8 cellular contexts compared by ENCODE assay signal in genomic region chr1:159067699-159068621, GRCh38. TPM values are rescaled to one million over a fixed set of nuclear protein-coding genes. Genes with fewer than 3 reads are reported as not detected.
DNase-seq lines count a peak whose midpoint lies in the region; ATAC-seq and TF ChIP-seq lines count a peak whose summit lies in the region.

No MANE protein-coding gene starts in this region.

- peak; percentile 87 for ATAC-seq in GM19328 (IDR thresholded peaks at IDR 0.05; ENCODE audit: unreplicated experiment)
- peak; percentile 75 for ATAC-seq in HG03280 (IDR thresholded peaks at IDR 0.05; ENCODE audit: unreplicated experiment)
- peak; percentile 79 for ATAC-seq in activated B cell treated with CpG ODN at 0.5 μM for 24 hours (ENCODE audit: low read depth)
- peak; percentile 55 to 65 for ATAC-seq in natural killer cell treated with Interleukin-12 subunit alpha and Interleukin-12 subunit beta and Interleukin-15 and Interleukin-18, amount 100 ng/mL, for 72 hours

- H3K9me3 Mint-ChIP-seq in activated B cell treated with CpG ODN at 0.5 μM for 24 hours, result no peaks in the 10 kb centered on the region
- H3K9me3 Mint-ChIP-seq in natural killer cell treated with Interleukin-12 subunit alpha and Interleukin-12 subunit beta and Interleukin-15 and Interleukin-18, amount 100 ng/mL, for 72 hours, result no peaks in the 10 kb centered on the region

- H3K36me3 Mint-ChIP-seq in activated B cell treated with CpG ODN at 0.5 μM for 24 hours (ENCODE audit: low read depth), result peaks cover 54% of the 10 kb centered on the region
- no peaks in the 10 kb centered on the region for H3K36me3 Mint-ChIP-seq in natural killer cell treated with Interleukin-12 subunit alpha and Interleukin-12 subunit beta and Interleukin-15 and Interleukin-18, amount 100 ng/mL, for 72 hours

- CTCF ChIA-PET in activated B cell treated with CpG ODN at 0.5 μM for 24 hours (lab: Charles Lee), result interaction anchor here (1.2 to 6.8 kb wide), 7 partner anchors 9 to 943 kb away, joined by 4 to 124 read pairs (median 5); partner anchors contain the start of genes AIM2 and IFI16

- intact Hi-C loops in activated B cell treated with CpG ODN at 0.5 μM for 24 hours (cut with micrococcal nuclease), result loop anchor here (1.0 to 5.0 kb wide), 9 partner anchors 9 to 889 kb away; no protein-coding TSS in a partner anchor

- peak overlapping the region; percentile 98 for H3K27ac Mint-ChIP-seq in activated B cell treated with CpG ODN at 0.5 μM for 24 hours
- H3K27ac Mint-ChIP-seq in natural killer cell treated with Interleukin-12 subunit alpha and Interleukin-12 subunit beta and Interleukin-15 and Interleukin-18, amount 100 ng/mL, for 72 hours, result peak overlapping the region; percentile 86 to 92

- POLR2A ChIA-PET in activated B cell treated with CpG ODN at 0.5 μM for 24 hours (lab: Charles Lee), result interaction anchor here (0.5 to 3.8 kb wide), 17 partner anchors 9 to 905 kb away, joined by 3 to 92 read pairs (median 6); partner anchors contain the start of genes AIM2, IFI16 and TAGLN2

- TF ChIP-seq CTCF in activated B cell treated with CpG ODN at 0.5 μM for 24 hours (IDR thresholded peaks at IDR 0.05), result no peak

- DNase-seq in CD1c-positive myeloid dendritic cell (ENCODE audit: extremely low spot score) (peak; percentile 85), activated B cell treated with CpG ODN at 0.5 μM for 24 hours (peak; percentile 40), A172 (ENCODE audit: low spot score) (no peak), DMS79 (lab: John Stamatoyannopoulos, UW) (no peak), nucleus accumbens (lab: John Stamatoyannopoulos, UW) (no peak)
- no peak for DNase-seq in natural killer cell treated with Interleukin-12 subunit alpha and Interleukin-12 subunit beta and Interleukin-15 and Interleukin-18, amount 100 ng/mL, for 72 hours (ENCODE audit: low spot score)

- peaks cover 96% of the 10 kb centered on the region for H3K4me1 Mint-ChIP-seq in activated B cell treated with CpG ODN at 0.5 μM for 24 hours
- H3K4me1 Mint-ChIP-seq in natural killer cell treated with Interleukin-12 subunit alpha and Interleukin-12 subunit beta and Interleukin-15 and Interleukin-18, amount 100 ng/mL, for 72 hours (ENCODE audit: low read depth in 2 of 2), result peaks cover 9 to 21% of the 10 kb centered on the region in 2 donors

- H3K27me3 Mint-ChIP-seq in activated B cell treated with CpG ODN at 0.5 μM for 24 hours, result no peaks in the 10 kb centered on the region
- H3K27me3 Mint-ChIP-seq in natural killer cell treated with Interleukin-12 subunit alpha and Interleukin-12 subunit beta and Interleukin-15 and Interleukin-18, amount 100 ng/mL, for 72 hours, result peaks cover 0 to 7% of the 10 kb centered on the region in 2 donors

- peak overlapping the region; percentile 73 for H3K4me3 Mint-ChIP-seq in activated B cell treated with CpG ODN at 0.5 μM for 24 hours
- H3K4me3 Mint-ChIP-seq in natural killer cell treated with Interleukin-12 subunit alpha and Interleukin-12 subunit beta and Interleukin-15 and Interleukin-18, amount 100 ng/mL, for 72 hours, result peak overlapping the region; percentile 70

RNA-seq across cellular contexts. Expression of gene AIM2, which starts 8.6 kb away (rescaled TPM):
- 46.5 and 53.3 TPM in 2 replicates for total RNA-seq in activated B cell treated with CpG ODN at 0.5 μM for 24 hours
- 1 to 10 TPM; 1.8 to 6.6 TPM for total RNA-seq in natural killer cell treated with Interleukin-12 subunit alpha and Interleukin-12 subunit beta and Interleukin-15 and Interleukin-18, amount 100 ng/mL, for 72 hours
- not detected in 2 replicates for total RNA-seq in A172 (2014; rRNA removed; shearing (Covaris generic))

RNA-seq across cellular contexts. Expression of gene IFI16, which starts 58.3 kb away (rescaled TPM):
- 145 and 160 TPM in 2 replicates for total RNA-seq in activated B cell treated with CpG ODN at 0.5 μM for 24 hours
- total RNA-seq in natural killer cell treated with Interleukin-12 subunit alpha and Interleukin-12 subunit beta and Interleukin-15 and Interleukin-18, amount 100 ng/mL, for 72 hours, result 100 to 1,000 TPM; 186 to 228 TPM
- 52.3 and 58.7 TPM in 2 replicates for total RNA-seq in A172 (2014; rRNA removed; shearing (Covaris generic))

Comparison
In these comparisons a context has a peak if more than half of its experiments do, and no peak if none do; other contexts are left out.
1. DNase-seq: peak in CD1c-positive myeloid dendritic cell (single experiment) and activated B cell treated with CpG ODN at 0.5 μM for 24 hours (single experiment); none in natural killer cell treated with Interleukin-12 subunit alpha and Interleukin-12 subunit beta and Interleukin-15 and Interleukin-18, amount 100 ng/mL, for 72 hours (single experiment), A172 (single experiment), DMS79 (single experiment) and nucleus accumbens (0 of 56).
2. Peak in every context shown above with its lines, with median percentiles within 50 percentile points of each other: ATAC-seq.